16 cellular contexts compared by ENCODE assay signal in the genomic region with DNA sequence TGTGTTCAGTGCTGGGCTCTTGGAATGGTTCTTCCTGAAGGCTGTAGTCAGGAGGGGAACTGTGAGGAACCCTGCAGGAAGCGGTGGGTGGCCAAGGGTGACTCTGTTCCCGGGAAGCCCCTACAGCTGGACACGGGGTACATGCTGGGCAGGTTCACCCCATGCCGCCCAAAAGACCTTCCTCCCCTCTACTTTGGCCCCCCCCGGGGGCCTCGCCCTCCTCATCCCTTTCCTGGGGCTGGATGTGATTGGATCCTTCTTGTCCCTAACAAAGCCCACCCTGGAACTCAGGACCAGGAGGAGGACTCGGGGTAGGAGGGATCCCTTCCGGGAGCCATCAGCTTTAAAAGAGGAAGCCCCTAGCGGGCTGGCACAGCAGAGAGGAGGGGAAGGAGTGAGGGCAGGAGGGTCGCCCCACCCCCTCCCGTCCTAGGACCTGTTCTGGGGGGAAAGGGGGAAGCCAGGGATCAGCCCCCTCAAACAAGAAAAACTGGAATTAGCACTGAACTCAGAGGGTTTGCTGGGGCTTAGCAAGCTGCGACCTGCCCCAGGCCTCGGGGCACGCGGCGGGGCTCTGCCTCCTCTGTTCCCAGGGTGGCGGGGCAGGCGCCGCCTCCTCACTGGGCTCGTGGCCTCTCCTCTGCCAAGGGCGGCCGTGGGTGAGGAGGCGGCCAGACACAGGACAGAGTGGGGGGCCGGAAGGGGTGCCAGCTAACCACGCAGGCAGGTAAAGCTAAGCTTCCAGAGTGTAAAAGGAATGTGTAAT. TPM values are rescaled to one million over a fixed set of nuclear protein-coding genes. Genes with fewer than 3 reads are reported as not detected.
DNase-seq lines count a peak whose midpoint lies in the region; ATAC-seq and TF ChIP-seq lines count a peak whose summit lies in the region.
"Had no signal": no experiment of that assay in that cellular context is flagged by ENCODE, and none has a peak within 500 bp of the region (broad histone marks: within the 10 kb centered on the region; RNA-seq: fewer than 3 reads in every experiment).

No MANE protein-coding gene starts in this region.

- peaks cover 9% of the 10 kb centered on the region for H3K4me1 ChIP-seq in osteoblast (ENCODE audit: insufficient read depth, low read length)

- H3K36me3 ChIP-seq in osteoblast (ENCODE audit: insufficient read depth, low read length): no peaks in the 10 kb centered on the region
- H3K36me3 ChIP-seq: BE2C, ovary, WERI-Rb-1 had no signal

- peaks cover 0 to 2% (median 1%) of the 10 kb centered on the region in 3 donors for H3K27me3 Mint-ChIP-seq in CD14-positive monocyte (ENCODE audit: low read depth in 3 of 3)
- peaks cover 34% of the 10 kb centered on the region for H3K27me3 Mint-ChIP-seq in activated T-cell treated with anti-CD3 and anti-CD28 coated beads, Interleukin-2, amount 50 U/mL, for 72 hours (ENCODE audit: low read depth)
- peaks cover 36% of the 10 kb centered on the region for H3K27me3 Mint-ChIP-seq in CD4-positive, alpha-beta T cell

- H3K27ac ChIP-seq in osteoblast (ENCODE audit: low read depth, low read length): no peak overlapping the region
- H3K27ac ChIP-seq in CD4-positive, alpha-beta T cell (ENCODE audit: low read depth, low read length): no peak overlapping the region
- H3K27ac ChIP-seq: ovary, WERI-Rb-1 had no signal

- H3K4me3 Mint-ChIP-seq in CD14-positive monocyte: peak overlapping the region; percentile 89 to 95
- no peak overlapping the region for H3K4me3 Mint-ChIP-seq in activated T-cell treated with anti-CD3 and anti-CD28 coated beads, Interleukin-2, amount 50 U/mL, for 72 hours
- no peak overlapping the region for H3K4me3 Mint-ChIP-seq in CD4-positive, alpha-beta T cell
- H3K4me3 Mint-ChIP-seq: activated naive CD8-positive, alpha-beta T cell treated with anti-CD3 and anti-CD28 coated beads, Interleukin-2, amount 10 ng/mL, durations not matched to agents 7 days and 5 days had no signal

- H3K9me3 Mint-ChIP-seq in CD14-positive monocyte: no peaks in the 10 kb centered on the region
- no peaks in the 10 kb centered on the region for H3K9me3 Mint-ChIP-seq in activated T-cell treated with anti-CD3 and anti-CD28 coated beads, Interleukin-2, amount 50 U/mL, for 72 hours
- H3K9me3 Mint-ChIP-seq in CD4-positive, alpha-beta T cell: no peaks in the 10 kb centered on the region
- H3K9me3 Mint-ChIP-seq: activated naive CD8-positive, alpha-beta T cell treated with anti-CD3 and anti-CD28 coated beads, Interleukin-2, amount 10 ng/mL, durations not matched to agents 7 days and 5 days had no signal

- TF ChIP-seq CTCF in CD14-positive monocyte (IDR thresholded peaks at IDR 0.05): no peak
- TF ChIP-seq CTCF in NB4 (IDR thresholded peaks at IDR 0.05; ENCODE audit: low read depth, low read length): no peak
- TF ChIP-seq CTCF in osteoblast (IDR thresholded peaks at IDR 0.05; ENCODE audit: extremely low read depth, low read depth, low read length): no peak
- no peak for TF ChIP-seq CTCF in CD4-positive, alpha-beta T cell (IDR thresholded peaks at IDR 0.05)

- peak overlapping the region; percentile 83 to 97 (median 90) for H3K27ac Mint-ChIP-seq in CD14-positive monocyte
- no peak overlapping the region for H3K27ac Mint-ChIP-seq in activated T-cell treated with anti-CD3 and anti-CD28 coated beads, Interleukin-2, amount 50 U/mL, for 72 hours
- no peak overlapping the region for H3K27ac Mint-ChIP-seq in CD4-positive, alpha-beta T cell
- H3K27ac Mint-ChIP-seq: activated naive CD8-positive, alpha-beta T cell treated with anti-CD3 and anti-CD28 coated beads, Interleukin-2, amount 10 ng/mL, durations not matched to agents 7 days and 5 days had no signal

- peaks cover 67% of the 10 kb centered on the region for H3K4me1 Mint-ChIP-seq in CD14-positive monocyte
- peaks cover 4% of the 10 kb centered on the region for H3K4me1 Mint-ChIP-seq in activated T-cell treated with anti-CD3 and anti-CD28 coated beads, Interleukin-2, amount 50 U/mL, for 72 hours (ENCODE audit: low read depth)
- H3K4me1 Mint-ChIP-seq in CD4-positive, alpha-beta T cell (ENCODE audit: low read depth): no peaks in the 10 kb centered on the region

- H3K36me3 Mint-ChIP-seq in CD14-positive monocyte: peaks cover 5 to 17% of the 10 kb centered on the region in 2 donors
- H3K36me3 Mint-ChIP-seq in activated T-cell treated with anti-CD3 and anti-CD28 coated beads, Interleukin-2, amount 50 U/mL, for 72 hours (ENCODE audit: insufficient read depth in 2 of 2): no peaks in the 10 kb centered on the region
- H3K36me3 Mint-ChIP-seq in CD4-positive, alpha-beta T cell (ENCODE audit: low read depth): no peaks in the 10 kb centered on the region
- H3K36me3 Mint-ChIP-seq: activated naive CD8-positive, alpha-beta T cell treated with anti-CD3 and anti-CD28 coated beads, Interleukin-2, amount 10 ng/mL, durations not matched to agents 7 days and 5 days had no signal

- CTCF ChIA-PET in CD4-positive, alpha-beta T cell (lab: Charles Lee): no interaction called here

- intact Hi-C loops in CD14-positive monocyte (cut with micrococcal nuclease): loop anchor here (5.0 kb wide), 2 partner anchors 36 to 121 kb away; no protein-coding TSS in a partner anchor
- intact Hi-C loops in CD4-positive, alpha-beta T cell (cut with DNase I, micrococcal nuclease): no loop called here

- no peaks in the 10 kb centered on the region for H3K79me2 ChIP-seq in osteoblast (ENCODE audit: insufficient read depth, low read length)

- H3K27me3 ChIP-seq in osteoblast (ENCODE audit: insufficient read depth, low read length): peaks cover 43% of the 10 kb centered on the region
- peaks cover 39% of the 10 kb centered on the region for H3K27me3 ChIP-seq in CD4-positive, alpha-beta T cell (ENCODE audit: control insufficient read depth, insufficient read depth, low read length)
- H3K27me3 ChIP-seq: ovary had no signal

- H2AFZ ChIP-seq in osteoblast (ENCODE audit: low read length): no peak overlapping the region

- ATAC-seq in activated T-cell treated with anti-CD3 and anti-CD28 coated beads, Interleukin-2, amount 50 U/mL, for 72 hours (replicated peaks in 1 of 2): no peak
- ATAC-seq in CD4-positive, alpha-beta T cell (ENCODE audit: poor library complexity): no peak
- ATAC-seq in HG02610 (IDR thresholded peaks at IDR 0.05; ENCODE audit: unreplicated experiment): no peak

- no peaks in the 10 kb centered on the region for H4K20me1 ChIP-seq in osteoblast (ENCODE audit: insufficient read depth, low read length)

- peak overlapping the region; percentile 78 for H3K4me3 ChIP-seq in NB4 (ENCODE audit: low read depth, low read length)
- H3K4me3 ChIP-seq in osteoblast (ENCODE audit: insufficient read depth, low read length): no peak overlapping the region
- H3K4me3 ChIP-seq: ovary had no signal

- H3K9me3 ChIP-seq in osteoblast (ENCODE audit: low read depth, low read length): no peaks in the 10 kb centered on the region
- H3K9me3 ChIP-seq in CD4-positive, alpha-beta T cell (ENCODE audit: control insufficient read depth, low read length): no peaks in the 10 kb centered on the region
- H3K9me3 ChIP-seq: BE2C, ovary had no signal

- no peak for DNase-seq in CD14-positive monocyte (ENCODE audit: low spot score)
- peak; percentile 67 for DNase-seq in NB4 (ENCODE audit: low read depth)
- DNase-seq in epidermal melanocyte (ENCODE audit: insufficient read length, low spot score): peak; percentile 1
- peak; percentile 62 for DNase-seq in osteoblast (ENCODE audit: insufficient read length, low spot score, missing footprints)
- no peak for DNase-seq in activated T-cell treated with anti-CD3 and anti-CD28 coated beads, Interleukin-2, amount 50 U/mL, for 72 hours
- DNase-seq in CD4-positive, alpha-beta T cell: no peak
- no peak for DNase-seq in AG08395 (ENCODE audit: low spot score)
- DNase-seq: BE2C; EL; mesenchymal stem cell; NCI-H446; stimulated activated CD4-positive, alpha-beta T cell treated with anti-CD3 and anti-CD28 coated beads, Interleukin-2, amount 100 ng/mL, for 24 hours; WERI-Rb-1 had no signal

- POLR2A ChIA-PET in CD4-positive, alpha-beta T cell (lab: Charles Lee): no interaction called here

- no peak for TF ChIP-seq POLR2A in NB4 (IDR thresholded peaks at IDR 0.05; ENCODE audit: extremely low read depth, insufficient read length)

- no peak overlapping the region for H3K4me2 ChIP-seq in osteoblast (ENCODE audit: insufficient read depth, low read length)

RNA-seq across cellular contexts. Expression of a gene that starts 4.0 kb away (rescaled TPM):
- polyA plus RNA-seq in CD14-positive monocyte: 10 to 100 TPM; 17.9 to 47.5 TPM
- total RNA-seq in osteoblast: 3.6 and 5.0 TPM in 2 replicates
- total RNA-seq in activated T-cell treated with anti-CD3 and anti-CD28 coated beads, Interleukin-2, amount 50 U/mL, for 72 hours: 1 to 10 TPM in 1 of 2 donors, under 1 TPM in 1; 0.82 to 1.0 TPM
- 1 to 10 TPM in 1 of 2 experiments, under 1 TPM in 1; 0.84 to 1.4 TPM for total RNA-seq in CD4-positive, alpha-beta T cell

Comparison
In these comparisons a context has a peak if more than half of its experiments do, and no peak if none do; other contexts are left out.
1. DNase-seq: peak in NB4 (single experiment), epidermal melanocyte (single experiment) and osteoblast (single experiment); none in CD14-positive monocyte (single experiment), activated T-cell treated with anti-CD3 and anti-CD28 coated beads, Interleukin-2, amount 50 U/mL, for 72 hours (0 of 2), CD4-positive, alpha-beta T cell (0 of 10) and AG08395 (single experiment).
2. H3K27ac Mint-ChIP-seq: peak in CD14-positive monocyte (7 of 7); none in activated T-cell treated with anti-CD3 and anti-CD28 coated beads, Interleukin-2, amount 50 U/mL, for 72 hours (single experiment) and CD4-positive, alpha-beta T cell (single experiment).
3. H3K4me3 Mint-ChIP-seq: peak in CD14-positive monocyte (2 of 2); none in activated T-cell treated with anti-CD3 and anti-CD28 coated beads, Interleukin-2, amount 50 U/mL, for 72 hours (0 of 2) and CD4-positive, alpha-beta T cell (single experiment).
4. intact Hi-C loops: an anchor here in CD14-positive monocyte (5.0 kb wide); none called in CD4-positive, alpha-beta T cell.